ENCODE assay signal across 7 cellular contexts in the genomic region with DNA sequence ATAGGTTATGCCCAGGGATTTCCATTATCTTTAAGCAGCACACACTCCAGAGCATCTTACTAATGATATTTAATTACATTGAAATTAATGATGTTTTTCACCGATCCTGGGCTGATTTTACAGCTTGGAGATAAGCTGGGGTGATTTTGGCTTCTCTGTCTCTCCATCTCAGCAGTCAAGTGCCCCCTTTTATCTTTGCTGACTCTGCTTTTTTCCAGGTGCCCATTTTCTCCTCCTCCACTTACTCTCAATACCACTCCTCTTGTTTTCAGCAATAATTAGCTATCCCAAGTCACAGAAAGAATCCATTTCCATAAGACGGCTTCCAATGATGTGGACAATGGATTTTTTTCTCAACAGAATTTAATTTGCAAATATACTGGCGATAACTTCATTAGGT.
"Had no signal": no experiment of that assay in that cellular context is flagged by ENCODE, and none has a peak within 500 bp of the region (broad histone marks: within the 10 kb centered on the region; RNA-seq: fewer than 3 reads in every experiment).

No MANE protein-coding gene starts in this region.

- H3K4me3 ChIP-seq: GM23338, HAP-1 had no signal

- DNase-seq: H7, HFFc6, KG1 had no signal

- ATAC-seq: GM23338, HCT116 had no signal

- H3K36me3 ChIP-seq: HAP-1 had no signal

- H3K27ac ChIP-seq: HL-60 had no signal

- H3K9me3 ChIP-seq: HAP-1 had no signal

- H3K4me1 ChIP-seq: HAP-1 had no signal

- H3K4me2 ChIP-seq: GM23338 had no signal

- H2AFZ ChIP-seq: GM23338 had no signal
